28 cellular contexts compared by ENCODE assay signal in the genomic region with DNA sequence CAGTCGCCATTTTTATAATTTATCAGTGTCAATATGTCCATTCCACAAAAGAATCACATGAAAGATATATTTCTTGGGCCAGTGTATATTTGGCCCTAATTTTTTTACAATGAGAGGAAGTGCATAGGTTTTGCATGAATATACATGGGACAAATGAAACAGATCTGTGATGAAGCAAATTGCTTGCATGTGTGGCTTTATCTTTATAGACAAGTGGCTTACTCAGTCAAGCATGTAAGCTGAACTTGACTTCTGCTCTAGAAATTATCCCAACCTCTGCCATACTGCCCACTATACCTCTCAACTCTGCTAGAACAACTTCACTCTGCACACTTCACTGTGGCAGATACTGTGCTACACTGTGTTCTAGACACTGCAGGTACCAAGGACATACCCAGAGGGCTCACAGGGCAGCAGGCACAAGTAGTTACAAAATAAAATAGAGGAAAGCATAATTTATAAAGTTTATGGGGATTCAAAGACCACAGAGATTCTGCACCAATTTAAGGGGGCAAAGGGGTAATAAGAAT.
"Had no signal": no experiment of that assay in that cellular context is flagged by ENCODE, and none has a peak within 500 bp of the region (broad histone marks: within the 10 kb centered on the region; RNA-seq: fewer than 3 reads in every experiment).

No MANE protein-coding gene starts in this region.

- H3K27me3 ChIP-seq: adrenal gland, body of pancreas, colonic mucosa, heart right ventricle, ovary, thyroid gland, upper lobe of left lung, vagina had no signal

- H3K36me3 ChIP-seq: adrenal gland, colonic mucosa, heart right ventricle, left ventricle myocardium inferior, ovary, thyroid gland, upper lobe of left lung, vagina, WERI-Rb-1 had no signal

- H3K9me3 ChIP-seq: adrenal gland, body of pancreas, colonic mucosa, heart right ventricle, left ventricle myocardium inferior, ovary, thyroid gland, upper lobe of left lung, vagina had no signal

- DNase-seq: activated CD4-positive, alpha-beta T cell treated with anti-CD3 and anti-CD28 coated beads for 48 hours; activated CD4-positive, alpha-beta T cell treated with anti-CD3 and anti-CD28 coated beads, Interleukin-2, amount 50 U/mL, for 48 hours; activated CD8-positive, alpha-beta memory T cell treated with anti-CD3 and anti-CD28 coated beads for 24 hours; activated effector memory CD4-positive, alpha-beta T cell treated with anti-CD3 and anti-CD28 coated beads, Interleukin-2, amount 50 U/mL, for 16 hours; activated naive CD4-positive, alpha-beta T cell treated with anti-CD3 and anti-CD28 coated beads for 36 hours; activated naive CD8-positive, alpha-beta T cell treated with anti-CD3 and anti-CD28 coated beads for 36 hours; activated T-cell treated with anti-CD3 and anti-CD28 coated beads, Interleukin-2, amount 50 U/mL, for 1 hour; adrenal gland; aorta; body of pancreas; cerebellar nuclear complex; colonic mucosa; effector CD8-positive, alpha-beta T cell; heart right ventricle; islet precursor cell; left ventricle myocardium inferior; naive thymus-derived CD4-positive, alpha-beta T cell; ovary; stimulated activated CD4-positive, alpha-beta T cell treated with anti-CD3 and anti-CD28 coated beads, Interleukin-12 subunit alpha, Interleukin-12 subunit beta, amount 100 ng/mL, for 4 hours; stimulated activated CD4-positive, alpha-beta T cell treated with anti-CD3 and anti-CD28 coated beads, Interleukin-4, amount 100 ng/mL, for 1 hour; T-helper 9 cell; thyroid gland; upper lobe of left lung; WERI-Rb-1 had no signal

- ATAC-seq: activated CD4-positive, CD25-positive, alpha-beta regulatory T cell treated with anti-CD3 and anti-CD28 coated beads, Interleukin-2, amount 50 U/mL, for 24 hours; body of pancreas; naive thymus-derived CD4-positive, alpha-beta T cell had no signal

- H3K4me3 ChIP-seq: body of pancreas, colonic mucosa, ovary, skin epidermis, thyroid gland, vagina had no signal

- H3K4me1 ChIP-seq: adrenal gland, body of pancreas, colonic mucosa, left ventricle myocardium inferior, thyroid gland, upper lobe of left lung, vagina had no signal

- H3K27ac ChIP-seq: adrenal gland, body of pancreas, colonic mucosa, epithelial cell of prostate, heart right ventricle, left ventricle myocardium inferior, thyroid gland, upper lobe of left lung, vagina, WERI-Rb-1 had no signal
